In the genomic region with DNA sequence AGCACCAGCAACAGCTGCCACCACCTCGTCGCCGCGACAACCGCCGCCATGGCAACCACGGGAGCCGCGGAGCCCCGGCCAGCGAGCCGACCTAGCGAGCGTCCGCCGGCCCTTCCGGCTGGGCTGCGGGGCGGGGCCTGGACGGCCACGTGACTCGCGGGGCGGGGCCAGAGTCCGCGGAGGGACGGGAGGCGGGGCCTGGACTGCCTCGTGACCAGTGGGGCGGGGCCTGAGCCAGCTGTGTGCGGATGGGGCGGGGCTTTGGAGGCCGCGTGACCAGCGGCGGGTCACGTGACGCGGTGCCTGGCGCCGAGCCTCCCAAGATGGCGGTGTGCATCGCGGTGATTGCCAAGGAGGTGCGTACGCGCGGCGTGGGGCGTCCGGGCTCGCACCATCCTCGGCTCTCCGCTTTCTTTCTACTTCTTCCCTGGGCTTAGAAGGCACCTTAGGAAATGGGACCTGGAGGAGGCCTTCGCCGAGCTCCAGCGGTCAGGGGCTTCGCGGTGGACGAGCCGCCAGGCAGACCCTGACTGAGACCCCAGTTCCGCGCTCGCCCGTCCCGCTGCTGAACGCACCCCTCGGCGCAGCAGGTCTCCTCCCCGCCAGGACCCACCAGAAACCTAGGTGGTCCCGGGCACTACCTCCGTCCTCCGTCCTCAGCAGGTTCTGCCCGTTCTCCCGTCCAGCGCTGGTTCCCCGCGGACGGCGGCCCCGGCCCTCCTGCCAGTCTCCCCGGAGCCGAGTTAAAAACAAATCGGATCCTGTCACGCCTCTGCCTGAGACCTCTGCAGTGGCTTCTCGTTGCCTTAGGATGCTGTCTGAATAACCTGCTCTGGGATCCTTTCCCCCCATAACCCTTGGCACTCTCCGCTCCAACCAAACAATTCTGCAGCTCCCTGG, we compare ENCODE assay signal across 8 cellular contexts. TPM values are rescaled to one million over a fixed set of nuclear protein-coding genes. Genes with fewer than 3 reads are reported as not detected.
A peak's percentile ranks its signal among the peaks of the same experiment; 100 is the strongest.
DNase-seq lines count a peak whose midpoint lies in the region; ATAC-seq and TF ChIP-seq lines count a peak whose summit lies in the region.

A gene with protein sequence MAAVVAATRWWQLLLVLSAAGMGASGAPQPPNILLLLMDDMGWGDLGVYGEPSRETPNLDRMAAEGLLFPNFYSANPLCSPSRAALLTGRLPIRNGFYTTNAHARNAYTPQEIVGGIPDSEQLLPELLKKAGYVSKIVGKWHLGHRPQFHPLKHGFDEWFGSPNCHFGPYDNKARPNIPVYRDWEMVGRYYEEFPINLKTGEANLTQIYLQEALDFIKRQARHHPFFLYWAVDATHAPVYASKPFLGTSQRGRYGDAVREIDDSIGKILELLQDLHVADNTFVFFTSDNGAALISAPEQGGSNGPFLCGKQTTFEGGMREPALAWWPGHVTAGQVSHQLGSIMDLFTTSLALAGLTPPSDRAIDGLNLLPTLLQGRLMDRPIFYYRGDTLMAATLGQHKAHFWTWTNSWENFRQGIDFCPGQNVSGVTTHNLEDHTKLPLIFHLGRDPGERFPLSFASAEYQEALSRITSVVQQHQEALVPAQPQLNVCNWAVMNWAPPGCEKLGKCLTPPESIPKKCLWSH (minus strand): TSS at position 120 of the 900 bp plus-strand sequence. CDS start 70 bp downstream, at position 50.
A gene with protein sequence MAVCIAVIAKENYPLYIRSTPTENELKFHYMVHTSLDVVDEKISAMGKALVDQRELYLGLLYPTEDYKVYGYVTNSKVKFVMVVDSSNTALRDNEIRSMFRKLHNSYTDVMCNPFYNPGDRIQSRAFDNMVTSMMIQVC (plus strand): TSS at position 300 of the 900 bp plus-strand sequence. CDS start 24 bp downstream, at position 324.

- peak; percentile 90 for ATAC-seq in gastroesophageal sphincter

- peak within 1 kb of the TSS; percentile 99 for H3K4me3 Mint-ChIP-seq in HFFc6
- H3K4me3 Mint-ChIP-seq in activated naive CD4-positive, alpha-beta T cell treated with anti-CD3 and anti-CD28 coated beads, Interleukin-2, amount 10 ng/mL, durations not matched to agents 7 days and 5 days, result peak within 1 kb of the TSS; percentile 90

- H3K4me3 ChIP-seq in SK-N-MC (peak within 1 kb of the TSS; percentile 83), gastroesophageal sphincter (peak within 1 kb of the TSS; percentile 80 to 98)

- TF ChIP-seq EP300 in gastroesophageal sphincter (IDR thresholded peaks at IDR 0.05), result no peak

- H3K4me1 Mint-ChIP-seq in HFFc6 (ENCODE audit: low read depth), result peaks cover 21% of the 10 kb centered on the region
- peaks cover 34% of the 10 kb centered on the region for H3K4me1 Mint-ChIP-seq in activated naive CD4-positive, alpha-beta T cell treated with anti-CD3 and anti-CD28 coated beads, Interleukin-2, amount 10 ng/mL, durations not matched to agents 7 days and 5 days

- peaks cover 3% of the 10 kb centered on the region for H3K27me3 Mint-ChIP-seq in HFFc6 (ENCODE audit: insufficient read depth)
- no peaks in the 10 kb centered on the region for H3K27me3 Mint-ChIP-seq in activated naive CD4-positive, alpha-beta T cell treated with anti-CD3 and anti-CD28 coated beads, Interleukin-2, amount 10 ng/mL, durations not matched to agents 7 days and 5 days

- peak within 1 kb of the TSS; percentile 82 for H3K27ac Mint-ChIP-seq in HFFc6
- peak within 1 kb of the TSS; percentile 87 for H3K27ac Mint-ChIP-seq in activated naive CD4-positive, alpha-beta T cell treated with anti-CD3 and anti-CD28 coated beads, Interleukin-2, amount 10 ng/mL, durations not matched to agents 7 days and 5 days

- TF ChIP-seq POLR2A in gastroesophageal sphincter (IDR thresholded peaks at IDR 0.05), result peak; percentile 76 to 86

- H3K27ac ChIP-seq in SK-N-MC (no peak within 1 kb of the TSS), gastroesophageal sphincter (peak within 1 kb of the TSS; percentile 56 to 89 (median 80)), substantia nigra (ENCODE audit: low read depth, low read length, poor library complexity, severe bottlenecking) (peak within 1 kb of the TSS; percentile 94)

- CTCF ChIA-PET in activated naive CD4-positive, alpha-beta T cell treated with anti-CD3 and anti-CD28 coated beads, Interleukin-2, amount 10 ng/mL, durations not matched to agents 7 days and 5 days (lab: Charles Lee), result interaction anchor here (0.7 to 2.1 kb wide), 14 partner anchors 9 to 359 kb away, joined by 3 to 14 read pairs (median 5); a partner anchor contains a TSS

- TF ChIP-seq CTCF in HFFc6 (IDR thresholded peaks at IDR 0.05) (no peak), gastroesophageal sphincter (IDR thresholded peaks at IDR 0.05) (no peak)

- no peaks in the 10 kb centered on the region for H3K9me3 ChIP-seq in SK-N-MC (ENCODE audit: low read depth, low read length)
- no peaks in the 10 kb centered on the region for H3K9me3 ChIP-seq in gastroesophageal sphincter

- H3K36me3 ChIP-seq in SK-N-MC (ENCODE audit: insufficient read depth, low read length) (no peaks in the 10 kb centered on the region), gastroesophageal sphincter (peaks cover 0 to 42% of the 10 kb centered on the region in 2 donors)

- no peaks in the 10 kb centered on the region for H3K9me3 Mint-ChIP-seq in HFFc6
- no peaks in the 10 kb centered on the region for H3K9me3 Mint-ChIP-seq in activated naive CD4-positive, alpha-beta T cell treated with anti-CD3 and anti-CD28 coated beads, Interleukin-2, amount 10 ng/mL, durations not matched to agents 7 days and 5 days

- H3K36me3 Mint-ChIP-seq in HFFc6 (ENCODE audit: low read depth), result peaks cover 7% of the 10 kb centered on the region
- H3K36me3 Mint-ChIP-seq in activated naive CD4-positive, alpha-beta T cell treated with anti-CD3 and anti-CD28 coated beads, Interleukin-2, amount 10 ng/mL, durations not matched to agents 7 days and 5 days, result peaks cover 16% of the 10 kb centered on the region

- 0 to 1% methylated on average over 2 to 20 of the region's 87 CpGs for WGBS in gastroesophageal sphincter (ENCODE audit: low coverage in 1 of 2), 2 donors

- H3K4me1 ChIP-seq in gastroesophageal sphincter, result peaks cover 0 to 56% (median 19%) of the 10 kb centered on the region in 3 donors

- DNase-seq in GM04503 (ENCODE audit: low read depth) (peak; percentile 43), HFFc6 (peak; percentile 94), NCI-H1048 (lab: John Stamatoyannopoulos, UW) (peak; percentile 80), SK-N-MC (ENCODE audit: low read depth, low spot score) (peak; percentile 10), non-pigmented ciliary epithelial cell (ENCODE audit: low read depth) (peak; percentile 66), substantia nigra (lab: John Stamatoyannopoulos, UW) (peak; percentile 84 to 100 (median 98))
- DNase-seq in activated naive CD4-positive, alpha-beta T cell treated with anti-CD3 and anti-CD28 coated beads, Interleukin-2, amount 10 ng/mL, durations not matched to agents 7 days and 5 days, result peak; percentile 99

- H3K27me3 ChIP-seq in gastroesophageal sphincter, result no peaks in the 10 kb centered on the region

- peak within 1 kb of the TSS; percentile 76 for H3K9ac ChIP-seq in SK-N-MC (ENCODE audit: insufficient read length)

RNA-seq across cellular contexts. Expression of the first gene that starts in this region (rescaled TPM):
- total RNA-seq in HFFc6 (2021; fragmentation: NEBNext Ultra II Directional; extraction: Animal tissue kit (Norgen Biotek cat#: 25700)), result 10 to 100 TPM; 16.6 to 20.7 (median 18.2) TPM
- total RNA-seq in gastroesophageal sphincter, result 10 to 100 TPM in 3 of 4 donors, 1 to 10 TPM in 1; 4.2 to 29.4 (median 15.6) TPM

RNA-seq across cellular contexts. Expression of the second gene that starts in this region (rescaled TPM):
- total RNA-seq in HFFc6 (2021; fragmentation: NEBNext Ultra II Directional; extraction: Animal tissue kit (Norgen Biotek cat#: 25700)), result 10 to 100 TPM; 58.0 to 75.9 (median 65.6) TPM
- 10 to 100 TPM; 18.7 to 40.0 (median 21.5) TPM for total RNA-seq in gastroesophageal sphincter

Comparison
In these comparisons a context has a peak if more than half of its experiments do, and no peak if none do; other contexts are left out.
1. DNase-seq: peak in every context shown above with its lines; median percentile 99 in activated naive CD4-positive, alpha-beta T cell treated with anti-CD3 and anti-CD28 coated beads, Interleukin-2, amount 10 ng/mL, durations not matched to agents 7 days and 5 days; 98 in substantia nigra; 94 in HFFc6; 80 in NCI-H1048; 66 in non-pigmented ciliary epithelial cell; 43 in GM04503; 10 in SK-N-MC.